10 cellular contexts compared by ENCODE assay signal in the genomic region with DNA sequence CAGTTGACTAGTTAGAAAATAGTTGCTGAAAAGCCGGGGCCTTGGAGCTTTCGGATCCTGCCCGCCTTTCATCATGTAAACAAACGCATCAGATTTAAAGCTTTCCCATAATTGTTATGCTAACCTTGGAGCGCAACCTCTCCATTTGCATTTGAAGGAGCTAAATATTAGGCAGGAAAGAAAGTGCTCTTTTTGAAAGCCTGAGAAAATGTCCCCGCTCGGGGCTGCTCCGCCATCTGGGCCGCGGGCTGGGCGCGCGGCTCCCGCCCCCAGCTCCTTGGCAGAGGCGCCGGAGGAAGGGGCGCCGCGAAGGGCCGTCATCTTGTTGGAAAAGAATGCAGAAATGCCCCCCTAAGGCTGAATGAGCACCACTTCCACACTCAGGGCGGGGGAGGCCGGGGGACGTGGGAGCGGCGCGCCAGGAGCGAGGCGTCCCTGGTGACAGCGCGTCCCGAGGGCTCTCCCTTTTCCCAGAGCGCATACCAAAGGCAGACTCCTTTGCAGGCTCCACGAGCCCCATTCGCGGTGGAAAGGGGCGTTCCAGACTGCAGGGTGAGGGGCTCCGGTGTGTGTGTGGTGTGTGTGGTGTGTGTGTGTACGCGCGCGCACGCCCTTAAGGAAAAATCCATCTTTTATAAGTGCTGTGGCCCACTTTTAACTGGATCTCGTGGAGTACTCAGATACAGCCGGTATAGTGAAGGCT.
DNase-seq lines count a peak whose midpoint lies in the region; TF ChIP-seq lines count a peak whose summit lies in the region.
"Had no signal": no experiment of that assay in that cellular context is flagged by ENCODE, and none has a peak within 500 bp of the region (broad histone marks: within the 10 kb centered on the region; RNA-seq: fewer than 3 reads in every experiment).

No MANE protein-coding gene starts in this region.

- H3K9me3 ChIP-seq in HUES48 (ENCODE audit: control insufficient read depth, insufficient read depth, low read length): no peaks in the 10 kb centered on the region

- H3K4me1 ChIP-seq in HUES48 (ENCODE audit: control insufficient read depth, insufficient read depth, low read length): peaks cover 23% of the 10 kb centered on the region

- peak overlapping the region; percentile 78 for H3K9ac ChIP-seq in HUES48 (ENCODE audit: low read depth, low read length)

- H3K9me3 Mint-ChIP-seq in chondrocyte (ENCODE audit: low read depth): no peaks in the 10 kb centered on the region
- H3K9me3 Mint-ChIP-seq in activated naive CD4-positive, alpha-beta T cell treated with anti-CD3 and anti-CD28 coated beads, Interleukin-2, amount 10 ng/mL, durations not matched to agents 7 days and 5 days: peaks cover 3% of the 10 kb centered on the region

- TF ChIP-seq CTCF in chondrocyte (IDR thresholded peaks at IDR 0.05): no peak

- peak overlapping the region; percentile 39 for H3K27ac Mint-ChIP-seq in chondrocyte (ENCODE audit: unreplicated experiment)
- H3K27ac Mint-ChIP-seq in activated naive CD4-positive, alpha-beta T cell treated with anti-CD3 and anti-CD28 coated beads, Interleukin-2, amount 10 ng/mL, durations not matched to agents 7 days and 5 days: no peak overlapping the region
- H3K27ac Mint-ChIP-seq: activated naive CD4-positive, alpha-beta T cell treated with anti-CD3 and anti-CD28 coated beads for 36 hours; naive thymus-derived CD8-positive, alpha-beta T cell had no signal

- POLR2A ChIA-PET in HEK293T (lab: Yijun Ruan, JAX): no interaction called here

- H3K36me3 ChIP-seq in HUES48 (ENCODE audit: control insufficient read depth, insufficient read depth, low read length): no peaks in the 10 kb centered on the region

- H3K4me3 ChIP-seq in HUES48 (ENCODE audit: low read depth, low read length): peak overlapping the region; percentile 69
- peak overlapping the region in 5 of 7 experiments; percentile 19 to 40 (median 27) for H3K4me3 ChIP-seq in skin epidermis

- no peaks in the 10 kb centered on the region for H3K36me3 Mint-ChIP-seq in chondrocyte (ENCODE audit: low read depth)
- H3K36me3 Mint-ChIP-seq in activated naive CD4-positive, alpha-beta T cell treated with anti-CD3 and anti-CD28 coated beads, Interleukin-2, amount 10 ng/mL, durations not matched to agents 7 days and 5 days: no peaks in the 10 kb centered on the region
- H3K36me3 Mint-ChIP-seq: naive thymus-derived CD8-positive, alpha-beta T cell had no signal

- H3K27ac ChIP-seq in HUES48 (ENCODE audit: low read depth, low read length): peak overlapping the region; percentile 99
- H3K27ac ChIP-seq in layer of hippocampus (ENCODE audit: low read depth, low read length): peak overlapping the region; percentile 50
- H3K27ac ChIP-seq in skin epidermis: no peak overlapping the region

- peak overlapping the region; percentile 70 for H3K4me3 Mint-ChIP-seq in chondrocyte (ENCODE audit: unreplicated experiment)
- no peak overlapping the region for H3K4me3 Mint-ChIP-seq in activated naive CD4-positive, alpha-beta T cell treated with anti-CD3 and anti-CD28 coated beads, Interleukin-2, amount 10 ng/mL, durations not matched to agents 7 days and 5 days
- H3K4me3 Mint-ChIP-seq: activated naive CD4-positive, alpha-beta T cell treated with anti-CD3 and anti-CD28 coated beads for 36 hours; naive thymus-derived CD8-positive, alpha-beta T cell had no signal

- H3K4me1 Mint-ChIP-seq in chondrocyte (ENCODE audit: low read depth): peaks cover 22% of the 10 kb centered on the region
- no peaks in the 10 kb centered on the region for H3K4me1 Mint-ChIP-seq in activated naive CD4-positive, alpha-beta T cell treated with anti-CD3 and anti-CD28 coated beads, Interleukin-2, amount 10 ng/mL, durations not matched to agents 7 days and 5 days
- H3K4me1 Mint-ChIP-seq: naive thymus-derived CD8-positive, alpha-beta T cell had no signal

- no peak for DNase-seq in chondrocyte (ENCODE audit: low spot score)
- DNase-seq in middle frontal gyrus (ENCODE audit: extremely low spot score, low spot score): no peak
- DNase-seq in activated naive CD4-positive, alpha-beta T cell treated with anti-CD3 and anti-CD28 coated beads, Interleukin-2, amount 10 ng/mL, durations not matched to agents 7 days and 5 days: no peak
- no peak for DNase-seq in effector CD4-positive, alpha-beta T cell
- DNase-seq in HEK293T (ENCODE audit: extremely low spot score): no peak
- DNase-seq: activated naive CD4-positive, alpha-beta T cell treated with anti-CD3 and anti-CD28 coated beads for 36 hours; naive thymus-derived CD8-positive, alpha-beta T cell had no signal

- CTCF ChIA-PET in activated naive CD4-positive, alpha-beta T cell treated with anti-CD3 and anti-CD28 coated beads, Interleukin-2, amount 10 ng/mL, durations not matched to agents 7 days and 5 days (lab: Charles Lee): no interaction called here
- CTCF ChIA-PET in HEK293T (lab: Yijun Ruan, JAX): interaction anchor here (0.6 kb wide), 1 partner anchor 1309 kb away, joined by 3 read pairs; no protein-coding TSS in a partner anchor

- H3K27me3 ChIP-seq in HUES48 (ENCODE audit: control insufficient read depth, insufficient read depth, low read length) (no peaks in the 10 kb centered on the region), layer of hippocampus (ENCODE audit: control insufficient read depth, insufficient read depth, low read length) (peaks cover 2% of the 10 kb centered on the region)

- no peaks in the 10 kb centered on the region for H3K27me3 Mint-ChIP-seq in chondrocyte (ENCODE audit: low read depth)
- peaks cover 12% of the 10 kb centered on the region for H3K27me3 Mint-ChIP-seq in activated naive CD4-positive, alpha-beta T cell treated with anti-CD3 and anti-CD28 coated beads, Interleukin-2, amount 10 ng/mL, durations not matched to agents 7 days and 5 days

TF ChIP-seq in HEK293T, 16 proteins besides CTCF, POLR2A, EP300 and RAD21:
- TF ChIP-seq HDGF (IDR thresholded peaks at IDR 0.05; ENCODE audit: borderline replicate concordance) (no peak), L3MBTL2 (conservative IDR thresholded peaks at IDR 0.05) (no peak), FOXM1 (IDR thresholded peaks at IDR 0.05; ENCODE audit: borderline replicate concordance) (no peak), SP1 (IDR thresholded peaks at IDR 0.05) (no peak), CTBP1 (IDR thresholded peaks at IDR 0.05; ENCODE audit: borderline replicate concordance) (no peak), ZNF384 (IDR thresholded peaks at IDR 0.05) (no peak)
- TF ChIP-seq, protein P1, sequence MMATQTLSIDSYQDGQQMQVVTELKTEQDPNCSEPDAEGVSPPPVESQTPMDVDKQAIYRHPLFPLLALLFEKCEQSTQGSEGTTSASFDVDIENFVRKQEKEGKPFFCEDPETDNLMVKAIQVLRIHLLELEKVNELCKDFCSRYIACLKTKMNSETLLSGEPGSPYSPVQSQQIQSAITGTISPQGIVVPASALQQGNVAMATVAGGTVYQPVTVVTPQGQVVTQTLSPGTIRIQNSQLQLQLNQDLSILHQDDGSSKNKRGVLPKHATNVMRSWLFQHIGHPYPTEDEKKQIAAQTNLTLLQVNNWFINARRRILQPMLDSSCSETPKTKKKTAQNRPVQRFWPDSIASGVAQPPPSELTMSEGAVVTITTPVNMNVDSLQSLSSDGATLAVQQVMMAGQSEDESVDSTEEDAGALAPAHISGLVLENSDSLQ (IDR thresholded peaks at IDR 0.05): no peak

Comparison
In these comparisons a context has a peak if more than half of its experiments do, and no peak if none do; other contexts are left out.
1. H3K27ac ChIP-seq: peak in HUES48 (single experiment) and layer of hippocampus (single experiment); none in skin epidermis (0 of 21).